8 cellular contexts compared by ENCODE assay signal in the genomic region with DNA sequence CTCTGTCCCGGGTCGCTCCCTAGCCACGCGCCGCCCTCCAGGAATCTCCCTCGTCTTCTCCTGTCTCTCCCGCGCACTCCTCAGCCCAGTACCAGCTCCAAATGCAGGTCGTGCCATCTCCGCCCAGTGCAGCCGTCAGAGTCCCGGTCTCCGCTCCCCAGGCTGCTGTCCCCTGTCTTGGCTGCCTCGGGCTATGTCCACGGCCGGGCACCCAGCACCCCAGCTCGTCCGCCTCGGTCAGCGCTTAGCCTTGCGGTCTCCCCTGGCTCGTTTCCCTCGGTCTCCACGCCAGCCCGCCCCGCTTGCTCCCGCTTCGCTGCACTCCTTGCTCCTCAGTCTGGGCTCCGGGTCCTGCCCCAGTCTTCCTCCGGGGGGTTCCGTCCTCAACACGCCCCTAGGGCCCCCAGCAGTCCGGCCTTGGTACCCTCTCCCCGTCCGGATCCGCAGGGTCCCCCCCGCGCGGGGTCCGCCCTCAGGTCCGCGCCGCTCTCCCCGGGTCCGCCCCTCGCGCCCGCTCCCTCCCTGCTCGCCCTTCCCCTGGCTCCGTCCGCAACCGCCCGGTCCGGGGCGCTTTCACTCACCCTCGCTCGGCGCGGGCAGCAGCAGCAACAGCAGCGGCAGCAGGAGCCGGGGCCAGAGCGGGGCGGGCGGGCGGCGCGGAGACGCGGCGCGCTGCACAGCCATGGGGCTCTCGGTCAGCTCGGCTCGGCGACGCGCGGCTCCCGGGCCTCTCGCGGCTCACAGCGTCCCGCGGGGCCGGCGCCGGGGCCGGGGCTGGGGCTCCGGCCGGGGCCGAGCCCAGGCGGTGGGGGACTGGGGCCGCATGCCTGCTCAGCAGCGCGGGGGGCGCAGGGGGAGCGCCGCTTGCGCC. TPM values are rescaled to one million over a fixed set of nuclear protein-coding genes. Genes with fewer than 3 reads are reported as not detected.
DNase-seq lines count a peak whose midpoint lies in the region; ATAC-seq and TF ChIP-seq lines count a peak whose summit lies in the region.

No MANE protein-coding gene starts in this region.

- peak overlapping the region; percentile 80 to 94 for H3K4me3 Mint-ChIP-seq in H9

- H3K4ac ChIP-seq in H9 (ENCODE audit: low read depth, low read length): no peak overlapping the region

- no peaks in the 10 kb centered on the region; the same call in 1 of the 2 replicates for H3K79me2 ChIP-seq in H9 (ENCODE audit: insufficient read depth, low read length)

- H3K56ac ChIP-seq in H9 (ENCODE audit: insufficient read length, low read depth, low read length): no peak overlapping the region

- CTCF ChIA-PET in A673 (lab: Charles Lee): no interaction called here

- H3K36me3 Mint-ChIP-seq in H9 (ENCODE audit: insufficient read depth in 1 of 3, low read depth in 3 of 3): peaks cover 19 to 27% (median 24%) of the 10 kb centered on the region in 3 experiments; a peak in 6 of 7 replicates

- no peak overlapping the region for H4K91ac ChIP-seq in H9 (ENCODE audit: insufficient read length, low read depth, low read length)

- peak overlapping the region; percentile 88 for H3K4me2 ChIP-seq in H9 (ENCODE audit: insufficient read depth, insufficient read length, low read length)

- H3K27me3 ChIP-seq in A673 (replicated peaks; ENCODE audit: insufficient read depth, low read depth, low read length, poor library complexity) (peaks cover 60% of the 10 kb centered on the region), H9 (ENCODE audit: insufficient read depth, low read length) (no peaks in the 10 kb centered on the region; the same call in 1 of the 2 replicates), adrenal gland (peaks cover 10% of the 10 kb centered on the region), iPS DF 6.9 (ENCODE audit: control insufficient read depth, insufficient read depth, low read length) (no peaks in the 10 kb centered on the region; the same call in 1 of the 2 replicates)

- H3K4me1 ChIP-seq in A673 (ENCODE audit: insufficient read depth, low read length, poor library complexity, severe bottlenecking) (peaks cover 12% of the 10 kb centered on the region), H9 (ENCODE audit: insufficient read depth, low read length) (peaks cover 4% of the 10 kb centered on the region; the same call in 1 of the 2 replicates), adrenal gland (replicated peaks in 1 of 2) (peaks cover 3 to 8% of the 10 kb centered on the region in 2 donors), iPS DF 6.9 (ENCODE audit: control insufficient read depth, insufficient read depth, low read length) (peaks cover 9% of the 10 kb centered on the region)

- in situ Hi-C loops in GM13977 (cut with MboI; ENCODE audit: low pct_unique_long_range_greater_than_20kb, low sequenced_read_pairs, unreplicated experiment): no loop called here

- H4K8ac ChIP-seq in H9 (replicated peaks; ENCODE audit: insufficient read length, low read depth, low read length): no peak overlapping the region

- H2AK5ac ChIP-seq in H9 (ENCODE audit: insufficient read length, low read length): no peak overlapping the region

- H3T11ph ChIP-seq in H9 (ENCODE audit: low read length): no peak overlapping the region

- no peak for TF ChIP-seq CTCF in A673 (conservative IDR thresholded peaks at IDR 0.05; ENCODE audit: low read depth, low read length)
- TF ChIP-seq CTCF in H9 (conservative IDR thresholded peaks at IDR 0.05): no peak
- TF ChIP-seq CTCF in adrenal gland (IDR thresholded peaks at IDR 0.05): no peak
- TF ChIP-seq CTCF in GM13977 (IDR thresholded peaks at IDR 0.05; ENCODE audit: extremely low read depth, insufficient read depth, missing control alignments): no peak

- DNase-seq in A673 (ENCODE audit: low spot score) (no peak), H9 (peak; percentile 58), adrenal gland (peak in 6 of 7 donors; percentile 20 to 33 (median 28)), iPS DF 6.9 (ENCODE audit: low read depth, low spot score) (no peak), sciatic nerve (ENCODE audit: low spot score) (no peak), NCI-H2029 treated with DMSO at 0.1 percent for 48 hours (lab: John Stamatoyannopoulos, UW) (no peak), GM13977 (ENCODE audit: low spot score) (no peak)

- H2BK20ac ChIP-seq in H9 (ENCODE audit: low read depth, low read length, poor library complexity, severe bottlenecking): no peak overlapping the region

- WGBS in H9 (ENCODE audit: extremely low coverage, insufficient read length, low lambda C conversion rate): no CpG with 5 or more reads among the region's 99 CpGs
- WGBS in adrenal gland, 4 donors: 0 to 2% (median 1%) methylated on average over 11 to 95 of the region's 99 CpGs
- no CpG with 5 or more reads among the region's 99 CpGs for WGBS in iPS DF 6.9 (ENCODE audit: insufficient coverage, insufficient read length)

- peaks cover 32 to 38% of the 10 kb centered on the region in 2 experiments for H3K4me1 Mint-ChIP-seq in H9

- intact Hi-C loops in A673 (cut with micrococcal nuclease; ENCODE audit: unreplicated experiment) (no loop called here), adrenal gland (cut with DNase I) (no loop called here), sciatic nerve (cut with DNase I) (loop anchor here (5.0 kb wide), 1 partner anchor 45 kb away; no protein-coding TSS in a partner anchor)

- TF ChIP-seq POLR2A in adrenal gland (IDR thresholded peaks at IDR 0.05): no peak

- no peak overlapping the region for H2AFZ ChIP-seq in H9 (ENCODE audit: low read length)

- H3K36me3 ChIP-seq in A673 (ENCODE audit: insufficient read depth, low read length, poor library complexity, severe bottlenecking) (no peaks in the 10 kb centered on the region), adrenal gland (replicated peaks in 1 of 2) (no peaks in the 10 kb centered on the region), iPS DF 6.9 (ENCODE audit: control insufficient read depth, insufficient read depth, low read length) (peaks cover 3% of the 10 kb centered on the region; the same call in 1 of the 2 replicates)

- peaks cover 42% of the 10 kb centered on the region for H3K27me3 Mint-ChIP-seq in H9 (ENCODE audit: low read depth)

- H3K9me3 ChIP-seq in A673 (ENCODE audit: low read depth, low read length, poor library complexity, severe bottlenecking) (no peaks in the 10 kb centered on the region), H9 (ENCODE audit: control insufficient read depth, low read depth, low read length) (no peaks in the 10 kb centered on the region), adrenal gland (replicated peaks in 1 of 3) (no peaks in the 10 kb centered on the region), iPS DF 6.9 (ENCODE audit: control insufficient read depth, insufficient read depth, low read length) (no peaks in the 10 kb centered on the region)

- BruUV-seq in A673 (replicated peaks; lab: Mats Ljungman, UMichigan): no TSS peak

- no peak overlapping the region for H3K18ac ChIP-seq in H9 (ENCODE audit: insufficient read length, low read depth, low read length)

- POLR2A ChIA-PET in A673 (lab: Charles Lee; ENCODE audit: low non-redundant PET): no interaction called here

- H3K27ac Mint-ChIP-seq in H9: peak overlapping the region in 1 of 3 experiments; percentile 19; a peak in 2 of 7 replicates

- H2BK120ac ChIP-seq in H9 (ENCODE audit: low read depth, low read length, poor library complexity, severe bottlenecking): no peak overlapping the region

- no peaks in the 10 kb centered on the region for H3K9me3 Mint-ChIP-seq in H9

- H3K23me2 ChIP-seq in H9 (ENCODE audit: insufficient read length, low read depth, low read length, poor library complexity, severe bottlenecking): peaks cover 8% of the 10 kb centered on the region

- H3K4me3 ChIP-seq in A673 (ENCODE audit: low read depth, low read length, poor library complexity, severe bottlenecking) (peak overlapping the region; percentile 53), adrenal gland (peak overlapping the region in 2 of 4 donors; percentile 25 to 74), iPS DF 6.9 (ENCODE audit: low read length) (peak overlapping the region; percentile 56)

- H4K5ac ChIP-seq in H9 (ENCODE audit: insufficient read length, low read depth, low read length): no peak overlapping the region

- H3K9ac ChIP-seq in H9 (ENCODE audit: extremely low read depth, insufficient read length, low read length): peak overlapping the region; percentile 11

- H3K23ac ChIP-seq in H9 (ENCODE audit: insufficient read length, low read depth, low read length): no peak overlapping the region

- no peak overlapping the region for H2BK5ac ChIP-seq in H9 (ENCODE audit: insufficient read length, low read length)

- no peaks in the 10 kb centered on the region for H3K79me1 ChIP-seq in H9 (ENCODE audit: insufficient read depth, low read depth, low read length, poor library complexity, severe bottlenecking)

- no peak overlapping the region for H2BK12ac ChIP-seq in H9 (ENCODE audit: insufficient read length, low read depth, low read length)

- peak; percentile 49 for ATAC-seq in sciatic nerve
- no peak for ATAC-seq in GM19328 (IDR thresholded peaks at IDR 0.05; ENCODE audit: unreplicated experiment)

- H3K27ac ChIP-seq in A673 (ENCODE audit: low read depth, low read length, poor library complexity, severe bottlenecking) (no peak overlapping the region), H9 (ENCODE audit: insufficient read length, low read depth, low read length) (no peak overlapping the region), adrenal gland (no peak overlapping the region), iPS DF 6.9 (ENCODE audit: low read length) (no peak overlapping the region)

- H3K14ac ChIP-seq in H9 (ENCODE audit: insufficient read depth, low read length): no peak overlapping the region

- H2BK15ac ChIP-seq in H9 (ENCODE audit: low read depth, low read length): no peak overlapping the region

- no peaks in the 10 kb centered on the region for H4K20me1 ChIP-seq in H9 (ENCODE audit: control insufficient read depth, insufficient read depth, insufficient read length)

RNA-seq across cellular contexts. Expression of gene IGDCC3, which starts 0.5 kb away (rescaled TPM):
- total RNA-seq in A673 (2021) (0.28 and 0.32 TPM in 2 replicates), H9 (2021) (17.9 and 18.9 TPM in 2 replicates), adrenal gland (under 1 TPM in 2 of 8 donors, not detected in 6; 0.27 to 0.29 TPM), sciatic nerve (not detected)
- polyA plus RNA-seq in adrenal gland: under 1 TPM in 2 of 3 donors, not detected in 1; 0.13 to 0.32 TPM

RNA-seq across cellular contexts. Expression of gene IGDCC4, which starts 45.4 kb away (rescaled TPM):
- 1.1 and 3.5 TPM in 2 replicates for total RNA-seq in A673 (2021)
- 19.8 and 21.7 TPM in 2 replicates for total RNA-seq in H9 (2021)
- total RNA-seq in adrenal gland: 10 to 100 TPM in 6 of 8 donors, 1 to 10 TPM in 2; 4.7 to 27.2 (median 13.8) TPM
- 10 to 100 TPM in 2 of 3 donors, 1 to 10 TPM in 1; 8.6 to 24.3 (median 11.4) TPM for polyA plus RNA-seq in adrenal gland
- 3.2 TPM for total RNA-seq in sciatic nerve

Comparison
In these comparisons a context has a peak if more than half of its experiments do, and no peak if none do; other contexts are left out.
1. DNase-seq: peak in H9 (single experiment) and adrenal gland (6 of 7); none in A673 (single experiment), iPS DF 6.9 (single experiment), sciatic nerve (single experiment), NCI-H2029 treated with DMSO at 0.1 percent for 48 hours (single experiment) and GM13977 (single experiment).
2. RNA of gene IGDCC3, which starts 0.5 kb away (total RNA-seq): 17.9 to 18.9 TPM in H9; 0.28 to 0.32 TPM in A673, not detected in sciatic nerve (single experiment) and 0.27 to 0.29 TPM in adrenal gland; every median in the first group is over 10 times any median in the second.